ENCODE assay signal across 8 cellular contexts in the genomic region with DNA sequence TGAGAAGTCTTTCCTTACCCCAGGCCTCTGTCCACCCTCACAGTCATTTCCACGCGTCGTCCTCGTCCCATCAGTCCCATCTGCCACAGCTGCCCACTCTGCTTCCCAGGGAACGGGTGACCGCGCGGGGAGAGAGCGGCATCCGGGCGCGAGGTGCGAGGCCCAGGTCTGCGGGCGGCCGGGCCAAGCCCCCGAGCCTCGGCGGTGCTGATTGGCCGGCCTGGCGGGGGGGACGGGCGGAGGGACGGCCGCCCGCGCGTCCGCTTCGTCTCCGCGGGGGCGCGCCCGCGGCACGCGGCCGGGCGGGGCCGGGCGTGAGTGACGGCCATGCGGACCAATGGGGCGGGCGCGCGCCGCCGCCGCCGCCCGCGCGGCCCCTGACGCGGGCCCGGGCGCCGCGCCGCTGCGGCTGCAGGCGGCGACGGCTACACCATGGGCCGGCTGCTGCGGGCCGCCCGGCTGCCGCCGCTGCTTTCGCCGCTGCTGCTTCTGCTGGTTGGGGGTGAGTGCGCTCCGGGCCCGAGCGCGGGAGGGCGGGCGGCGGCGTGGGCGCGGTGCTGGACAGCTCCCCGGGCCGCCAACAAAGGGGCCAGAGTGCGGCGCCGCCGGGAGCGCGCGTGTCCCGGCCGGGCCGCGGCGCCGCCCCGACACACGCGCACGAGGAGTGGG. TPM values are rescaled to one million over a fixed set of nuclear protein-coding genes. Genes with fewer than 3 reads are reported as not detected.
DNase-seq lines count a peak whose midpoint lies in the region; ATAC-seq and TF ChIP-seq lines count a peak whose summit lies in the region.

A gene with protein sequence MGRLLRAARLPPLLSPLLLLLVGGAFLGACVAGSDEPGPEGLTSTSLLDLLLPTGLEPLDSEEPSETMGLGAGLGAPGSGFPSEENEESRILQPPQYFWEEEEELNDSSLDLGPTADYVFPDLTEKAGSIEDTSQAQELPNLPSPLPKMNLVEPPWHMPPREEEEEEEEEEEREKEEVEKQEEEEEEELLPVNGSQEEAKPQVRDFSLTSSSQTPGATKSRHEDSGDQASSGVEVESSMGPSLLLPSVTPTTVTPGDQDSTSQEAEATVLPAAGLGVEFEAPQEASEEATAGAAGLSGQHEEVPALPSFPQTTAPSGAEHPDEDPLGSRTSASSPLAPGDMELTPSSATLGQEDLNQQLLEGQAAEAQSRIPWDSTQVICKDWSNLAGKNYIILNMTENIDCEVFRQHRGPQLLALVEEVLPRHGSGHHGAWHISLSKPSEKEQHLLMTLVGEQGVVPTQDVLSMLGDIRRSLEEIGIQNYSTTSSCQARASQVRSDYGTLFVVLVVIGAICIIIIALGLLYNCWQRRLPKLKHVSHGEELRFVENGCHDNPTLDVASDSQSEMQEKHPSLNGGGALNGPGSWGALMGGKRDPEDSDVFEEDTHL (plus strand): TSS at position 398 of the 669 bp plus-strand sequence. CDS start 35 bp downstream, at position 433.

- peak within 1 kb of the TSS; percentile 46 for H3K4me3 ChIP-seq in HEK293 (ENCODE audit: low read depth, low read length)
- H3K4me3 ChIP-seq in OCI-LY3 (ENCODE audit: low read length): no peak within 1 kb of the TSS; the same call in 1 of the 2 replicates
- H3K4me3 ChIP-seq in osteoblast (ENCODE audit: insufficient read depth, low read length): peak within 1 kb of the TSS; percentile 61

- H4K20me1 ChIP-seq in OCI-LY3 (ENCODE audit: insufficient read depth, low read length) (no peaks in the 10 kb centered on the region), osteoblast (ENCODE audit: insufficient read depth, low read length) (no peaks in the 10 kb centered on the region)

- intact Hi-C loops in Calu3 (cut with micrococcal nuclease; ENCODE audit: unreplicated experiment): no loop called here
- intact Hi-C loops in Right ventricle myocardium superior (cut with DNase I): no loop called here

- H3K79me2 ChIP-seq in OCI-LY3 (ENCODE audit: low read length) (no peaks in the 10 kb centered on the region), osteoblast (ENCODE audit: insufficient read depth, low read length) (no peaks in the 10 kb centered on the region)

- H3K27me3 ChIP-seq in OCI-LY3 (ENCODE audit: low read depth, low read length) (0 out of 2 replicates have a peak, but pooled peaks cover 2% of the 10 kb centered on the region), osteoblast (ENCODE audit: insufficient read depth, low read length) (peaks cover 64% of the 10 kb centered on the region)

- H3K4me2 ChIP-seq in OCI-LY3 (ENCODE audit: low read length) (peak within 1 kb of the TSS; percentile 68), osteoblast (ENCODE audit: insufficient read depth, low read length) (peak within 1 kb of the TSS; percentile 72)

- H3K9ac ChIP-seq in OCI-LY3 (ENCODE audit: low read length): no peak within 1 kb of the TSS

- H3K9me3 Mint-ChIP-seq in Calu3 (ENCODE audit: low read depth, unreplicated experiment): no peaks in the 10 kb centered on the region
- H3K9me3 Mint-ChIP-seq in activated naive CD8-positive, alpha-beta T cell treated with anti-CD3 and anti-CD28 coated beads for 36 hours: no peaks in the 10 kb centered on the region

- H3K27ac Mint-ChIP-seq in Calu3 (ENCODE audit: unreplicated experiment): peak within 1 kb of the TSS; percentile 48
- H3K27ac Mint-ChIP-seq in activated naive CD8-positive, alpha-beta T cell treated with anti-CD3 and anti-CD28 coated beads for 36 hours: peak within 1 kb of the TSS; percentile 13

- H3K4me1 Mint-ChIP-seq in Calu3 (ENCODE audit: low read depth, unreplicated experiment): peaks cover 10% of the 10 kb centered on the region
- H3K4me1 Mint-ChIP-seq in activated naive CD8-positive, alpha-beta T cell treated with anti-CD3 and anti-CD28 coated beads for 36 hours: peaks cover 27% of the 10 kb centered on the region

- DNase-seq in Calu3 (peak; percentile 80), Right ventricle myocardium superior (peak; percentile 62), osteoblast (ENCODE audit: insufficient read length, low spot score, missing footprints) (peak; percentile 97), kidney glomerular epithelial cell (lab: John Stamatoyannopoulos, UW) (no peak)
- DNase-seq in activated naive CD8-positive, alpha-beta T cell treated with anti-CD3 and anti-CD28 coated beads for 36 hours: peak; percentile 46

- H3K9me3 ChIP-seq in HEK293 (ENCODE audit: control insufficient read depth, insufficient read depth, low read depth, low read length) (no peaks in the 10 kb centered on the region), OCI-LY3 (ENCODE audit: insufficient read depth, low read length) (no peaks in the 10 kb centered on the region), osteoblast (ENCODE audit: low read depth, low read length) (no peaks in the 10 kb centered on the region)

- no peaks in the 10 kb centered on the region; the same call in 1 of the 2 replicates for H3K4me1 ChIP-seq in HEK293 (ENCODE audit: control insufficient read depth, insufficient read depth, low read length)
- H3K4me1 ChIP-seq in OCI-LY3 (ENCODE audit: low read length): peaks cover 8% of the 10 kb centered on the region
- H3K4me1 ChIP-seq in osteoblast (ENCODE audit: insufficient read depth, low read length): peaks cover 2% of the 10 kb centered on the region

- peak within 1 kb of the TSS; percentile 73 for H3K4me3 Mint-ChIP-seq in Calu3 (ENCODE audit: low read depth, unreplicated experiment)
- peak within 1 kb of the TSS; percentile 68 for H3K4me3 Mint-ChIP-seq in activated naive CD8-positive, alpha-beta T cell treated with anti-CD3 and anti-CD28 coated beads for 36 hours

- no peak for TF ChIP-seq CTCF in Calu3 (IDR thresholded peaks at IDR 0.05; ENCODE audit: unreplicated experiment)
- no peak for TF ChIP-seq CTCF in HEK293 (tag by site-specific recombination; IDR thresholded peaks at IDR 0.05)
- no peak for TF ChIP-seq CTCF in OCI-LY3 (IDR thresholded peaks at IDR 0.05; ENCODE audit: low read depth, low read length)
- no peak for TF ChIP-seq CTCF in osteoblast (IDR thresholded peaks at IDR 0.05; ENCODE audit: extremely low read depth, low read depth, low read length)

- peaks cover 53% of the 10 kb centered on the region for H3K27me3 Mint-ChIP-seq in Calu3 (ENCODE audit: unreplicated experiment)
- peaks cover 52% of the 10 kb centered on the region for H3K27me3 Mint-ChIP-seq in activated naive CD8-positive, alpha-beta T cell treated with anti-CD3 and anti-CD28 coated beads for 36 hours

- H3K36me3 ChIP-seq in HEK293 (ENCODE audit: control insufficient read depth in 2 of 2, insufficient read depth in 1 of 2, low read length in 2 of 2) (no peaks in the 10 kb centered on the region), OCI-LY3 (replicated peaks; ENCODE audit: low read depth, low read length) (no peaks in the 10 kb centered on the region), osteoblast (ENCODE audit: insufficient read depth, low read length) (no peaks in the 10 kb centered on the region)

- no TSS peak for BruUV-seq in Calu3 (replicated peaks; lab: Mats Ljungman, UMichigan)

- ATAC-seq in Right ventricle myocardium superior (ENCODE audit: poor library complexity) (peak; percentile 86), GM18873 (IDR thresholded peaks at IDR 0.05; ENCODE audit: low FRiP score, unreplicated experiment) (no peak)

- H2AFZ ChIP-seq in OCI-LY3 (ENCODE audit: low read depth, low read length) (peak within 1 kb of the TSS; percentile 53; the same call in 1 of the 2 replicates), osteoblast (ENCODE audit: low read length) (peak within 1 kb of the TSS; percentile 22)

- H3K36me3 Mint-ChIP-seq in Calu3 (ENCODE audit: insufficient read depth, unreplicated experiment): peaks cover 21% of the 10 kb centered on the region
- no peaks in the 10 kb centered on the region for H3K36me3 Mint-ChIP-seq in activated naive CD8-positive, alpha-beta T cell treated with anti-CD3 and anti-CD28 coated beads for 36 hours

- H3K27ac ChIP-seq in HEK293 (ENCODE audit: extremely low read depth, low read depth, low read length) (peak within 1 kb of the TSS; percentile 50; the same call in 1 of the 2 replicates), OCI-LY3 (ENCODE audit: low read length) (no peak within 1 kb of the TSS), osteoblast (ENCODE audit: low read depth, low read length) (no peak within 1 kb of the TSS)

- POLR2A ChIA-PET in HEK293 (lab: Yijun Ruan, JAX): interaction anchor here (1.9 kb wide), 1 partner anchor 31 kb away, joined by 4 read pairs; a partner anchor contains a TSS

- CTCF ChIA-PET in Calu3 (lab: Charles Lee): no interaction called here
- CTCF ChIA-PET in HEK293 (lab: Yijun Ruan, JAX): interaction anchor here (0.5 kb wide), 1 partner anchor 10 kb away, joined by 3 read pairs; no protein-coding TSS in a partner anchor

TF ChIP-seq in HEK293, 187 proteins besides CTCF, POLR2A, EP300 and RAD21 (continues in another document):
- TF ChIP-seq ZNF558 (tag by site-specific recombination; IDR thresholded peaks at IDR 0.05) (no peak), ZNF747 (tag by site-specific recombination; IDR thresholded peaks at IDR 0.05) (no peak), GLIS1 (tag by site-specific recombination; IDR thresholded peaks at IDR 0.05) (no peak), ZNF112 (tag by site-specific recombination; IDR thresholded peaks at IDR 0.05) (no peak), TCF7L2 (IDR thresholded peaks at IDR 0.05; ENCODE audit: borderline replicate concordance, low read depth, low read length) (no peak), ZNF354C (tag by site-specific recombination; IDR thresholded peaks at IDR 0.05; ENCODE audit: borderline replicate concordance, low read depth) (no peak), ZNF155 (tag by site-specific recombination; IDR thresholded peaks at IDR 0.05) (no peak), OVOL3 (tag by site-specific recombination; IDR thresholded peaks at IDR 0.05) (no peak), ZSCAN30 (tag by site-specific recombination; IDR thresholded peaks at IDR 0.05) (0 out of 2 replicates have a peak, but pooled peaks have one; percentile 35), ZNF510 (tag by site-specific recombination; IDR thresholded peaks at IDR 0.05; ENCODE audit: insufficient replicate concordance) (no peak), ZNF426 (tag by site-specific recombination; IDR thresholded peaks at IDR 0.05) (no peak), ZNF37A (tag by site-specific recombination; IDR thresholded peaks at IDR 0.05) (no peak), SP7 (tag by site-specific recombination; IDR thresholded peaks at IDR 0.05) (0 out of 2 replicates have a peak, but pooled peaks have one; percentile 18), ZNF837 (tag by site-specific recombination; IDR thresholded peaks at IDR 0.05) (no peak)

RNA-seq across cellular contexts. Expression of the gene that starts here (rescaled TPM):
- total RNA-seq in Calu3 (2022): 36.1 and 43.6 TPM in 2 replicates
- total RNA-seq in activated naive CD8-positive, alpha-beta T cell treated with anti-CD3 and anti-CD28 coated beads for 36 hours: 1 to 10 TPM; 1.3 to 1.7 TPM
- total RNA-seq in Right ventricle myocardium superior: 0.94 TPM
- 0.36 and 0.59 TPM in 2 replicates for total RNA-seq in osteoblast

Comparison
In these comparisons a context has a peak if more than half of its experiments do, and no peak if none do; other contexts are left out.
1. RNA of the gene that starts here (total RNA-seq): 36.1 to 43.6 TPM in Calu3; 1.3 to 1.7 TPM in activated naive CD8-positive, alpha-beta T cell treated with anti-CD3 and anti-CD28 coated beads for 36 hours, 0.94 TPM in Right ventricle myocardium superior (single experiment) and 0.36 to 0.59 TPM in osteoblast; every median in the first group is over 10 times any median in the second.
2. Peak in DNase-seq and ATAC-seq in Right ventricle myocardium superior; RNA of the gene not detected or under 1 TPM.
3. Peak in DNase-seq, H3K4me3 ChIP-seq and H3K4me2 ChIP-seq in osteoblast; RNA of the gene not detected or under 1 TPM.